1 cellular context compared by ENCODE assay signal in the genomic region with DNA sequence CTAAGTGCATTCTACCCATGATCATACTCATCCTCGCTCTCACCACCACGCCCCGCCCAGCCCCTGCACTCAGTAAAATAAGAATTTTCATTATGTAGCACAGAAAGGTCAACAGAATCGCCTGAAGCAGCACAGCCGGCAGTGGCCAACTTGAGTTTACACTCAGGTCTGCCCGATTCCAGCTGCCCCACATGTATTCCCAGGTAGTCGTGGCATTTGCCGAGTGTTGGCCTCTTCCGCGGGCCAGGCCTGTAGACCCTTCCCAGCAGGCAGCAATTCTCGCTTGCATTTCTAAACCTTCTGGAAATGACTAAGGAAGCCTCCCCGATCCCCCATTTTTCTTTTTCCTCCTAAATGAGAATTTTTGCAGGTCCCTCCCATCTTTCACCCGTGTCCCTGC.
TF ChIP-seq lines count a peak whose summit lies in the region.

No MANE protein-coding gene starts in this region.

TF ChIP-seq in WTC11, 78 proteins besides CTCF, POLR2A, EP300 and RAD21:
- TF ChIP-seq ZNF121 (CRISPR knock-in tag; IDR thresholded peaks at IDR 0.05): peak; percentile 61; the same call in 1 of the 2 replicates
- TF ChIP-seq, protein P1, sequence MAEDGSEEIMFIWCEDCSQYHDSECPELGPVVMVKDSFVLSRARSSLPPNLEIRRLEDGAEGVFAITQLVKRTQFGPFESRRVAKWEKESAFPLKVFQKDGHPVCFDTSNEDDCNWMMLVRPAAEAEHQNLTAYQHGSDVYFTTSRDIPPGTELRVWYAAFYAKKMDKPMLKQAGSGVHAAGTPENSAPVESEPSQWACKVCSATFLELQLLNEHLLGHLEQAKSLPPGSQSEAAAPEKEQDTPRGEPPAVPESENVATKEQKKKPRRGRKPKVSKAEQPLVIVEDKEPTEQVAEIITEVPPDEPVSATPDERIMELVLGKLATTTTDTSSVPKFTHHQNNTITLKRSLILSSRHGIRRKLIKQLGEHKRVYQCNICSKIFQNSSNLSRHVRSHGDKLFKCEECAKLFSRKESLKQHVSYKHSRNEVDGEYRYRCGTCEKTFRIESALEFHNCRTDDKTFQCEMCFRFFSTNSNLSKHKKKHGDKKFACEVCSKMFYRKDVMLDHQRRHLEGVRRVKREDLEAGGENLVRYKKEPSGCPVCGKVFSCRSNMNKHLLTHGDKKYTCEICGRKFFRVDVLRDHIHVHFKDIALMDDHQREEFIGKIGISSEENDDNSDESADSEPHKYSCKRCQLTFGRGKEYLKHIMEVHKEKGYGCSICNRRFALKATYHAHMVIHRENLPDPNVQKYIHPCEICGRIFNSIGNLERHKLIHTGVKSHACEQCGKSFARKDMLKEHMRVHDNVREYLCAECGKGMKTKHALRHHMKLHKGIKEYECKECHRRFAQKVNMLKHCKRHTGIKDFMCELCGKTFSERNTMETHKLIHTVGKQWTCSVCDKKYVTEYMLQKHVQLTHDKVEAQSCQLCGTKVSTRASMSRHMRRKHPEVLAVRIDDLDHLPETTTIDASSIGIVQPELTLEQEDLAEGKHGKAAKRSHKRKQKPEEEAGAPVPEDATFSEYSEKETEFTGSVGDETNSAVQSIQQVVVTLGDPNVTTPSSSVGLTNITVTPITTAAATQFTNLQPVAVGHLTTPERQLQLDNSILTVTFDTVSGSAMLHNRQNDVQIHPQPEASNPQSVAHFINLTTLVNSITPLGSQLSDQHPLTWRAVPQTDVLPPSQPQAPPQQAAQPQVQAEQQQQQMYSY (CRISPR knock-in tag; IDR thresholded peaks at IDR 0.05): no peak
TF ChIP-seq in WTC11: peak in this region for 1.
